1 cellular context compared by ENCODE assay signal in the genomic region with DNA sequence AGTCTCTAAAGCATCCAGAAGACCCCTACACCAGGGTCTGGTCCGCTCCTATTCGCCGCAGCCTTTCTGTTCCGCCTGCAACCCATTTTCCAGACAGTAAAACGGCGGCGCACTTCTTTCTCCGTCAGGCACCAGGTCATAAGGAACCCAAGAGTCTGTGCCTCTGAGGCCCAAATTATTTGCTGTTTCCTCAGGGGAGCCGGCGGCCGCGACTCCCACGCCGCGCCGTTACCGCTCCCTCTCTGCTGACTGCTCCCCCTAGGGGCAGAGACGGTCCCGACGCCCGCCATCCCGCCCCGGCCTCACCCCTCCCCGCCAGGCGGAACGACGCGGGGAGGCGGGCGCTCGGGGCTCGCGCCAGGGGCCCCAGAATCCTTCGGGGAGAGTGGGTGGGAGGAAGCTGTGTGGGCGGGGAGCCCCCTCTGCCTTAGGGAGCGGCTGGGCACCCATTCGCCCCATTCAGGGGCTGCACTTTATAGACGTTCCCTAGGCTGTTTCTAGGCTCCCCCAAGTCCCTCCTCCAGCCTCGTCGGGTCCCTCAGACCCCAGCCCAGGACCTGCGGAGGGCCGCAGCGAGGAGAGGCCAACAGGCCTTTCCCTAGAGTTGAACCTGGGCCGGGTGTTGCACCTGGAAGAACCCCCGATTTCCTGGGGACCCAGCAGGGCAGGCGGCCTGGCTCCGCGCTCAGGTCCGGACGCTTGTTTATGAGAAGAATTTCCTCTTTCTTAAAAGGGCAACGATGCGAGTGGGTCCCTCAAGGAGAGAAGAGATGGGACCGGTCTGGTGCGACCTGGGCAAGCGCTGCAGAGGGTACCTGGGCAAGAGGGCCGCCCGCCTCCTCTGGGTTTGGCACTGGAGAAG.
A peak's percentile ranks its signal among the peaks of the same experiment; 100 is the strongest.
TF ChIP-seq lines count a peak whose summit lies in the region.

No MANE protein-coding gene starts in this region.

TF ChIP-seq in H1, 55 proteins besides CTCF, POLR2A, EP300 and RAD21:
- peak; percentile 97 for TF ChIP-seq EGR1 (IDR thresholded peaks at IDR 0.05; ENCODE audit: borderline replicate concordance, low read depth, low read length)
- TF ChIP-seq PHF8 (conservative IDR thresholded peaks at IDR 0.05; ENCODE audit: low read depth, low read length) = peak; percentile 47
- TF ChIP-seq EZH2 (IDR thresholded peaks at IDR 0.05; ENCODE audit: low read depth, low read length, severe bottlenecking) = no peak
- no peak for TF ChIP-seq POU5F1 (IDR thresholded peaks at IDR 0.05; ENCODE audit: low read depth, low read length)
- TF ChIP-seq SP4 (IDR thresholded peaks at IDR 0.05; ENCODE audit: low read length) = peak; percentile 96
- peak; percentile 49; the same call in 1 of the 2 replicates for TF ChIP-seq TCF12 (IDR thresholded peaks at IDR 0.05; ENCODE audit: low read depth, low read length)
- TF ChIP-seq CREB1 (IDR thresholded peaks at IDR 0.05) = peak; percentile 67
- TF ChIP-seq YY1 (IDR thresholded peaks at IDR 0.05; ENCODE audit: low read depth, low read length) = peak; percentile 79
- peak; percentile 9; the same call in 1 of the 2 replicates for TF ChIP-seq TEAD4 (IDR thresholded peaks at IDR 0.05; ENCODE audit: low read depth, low read length)
- TF ChIP-seq, protein P1, sequence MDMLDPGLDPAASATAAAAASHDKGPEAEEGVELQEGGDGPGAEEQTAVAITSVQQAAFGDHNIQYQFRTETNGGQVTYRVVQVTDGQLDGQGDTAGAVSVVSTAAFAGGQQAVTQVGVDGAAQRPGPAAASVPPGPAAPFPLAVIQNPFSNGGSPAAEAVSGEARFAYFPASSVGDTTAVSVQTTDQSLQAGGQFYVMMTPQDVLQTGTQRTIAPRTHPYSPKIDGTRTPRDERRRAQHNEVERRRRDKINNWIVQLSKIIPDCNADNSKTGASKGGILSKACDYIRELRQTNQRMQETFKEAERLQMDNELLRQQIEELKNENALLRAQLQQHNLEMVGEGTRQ (IDR thresholded peaks at IDR 0.05; ENCODE audit: low read length) = no peak
- TF ChIP-seq NANOG (IDR thresholded peaks at IDR 0.05; ENCODE audit: insufficient read depth, low read depth, low read length, poor library complexity, severe bottlenecking) = no peak
- TF ChIP-seq, protein P2, sequence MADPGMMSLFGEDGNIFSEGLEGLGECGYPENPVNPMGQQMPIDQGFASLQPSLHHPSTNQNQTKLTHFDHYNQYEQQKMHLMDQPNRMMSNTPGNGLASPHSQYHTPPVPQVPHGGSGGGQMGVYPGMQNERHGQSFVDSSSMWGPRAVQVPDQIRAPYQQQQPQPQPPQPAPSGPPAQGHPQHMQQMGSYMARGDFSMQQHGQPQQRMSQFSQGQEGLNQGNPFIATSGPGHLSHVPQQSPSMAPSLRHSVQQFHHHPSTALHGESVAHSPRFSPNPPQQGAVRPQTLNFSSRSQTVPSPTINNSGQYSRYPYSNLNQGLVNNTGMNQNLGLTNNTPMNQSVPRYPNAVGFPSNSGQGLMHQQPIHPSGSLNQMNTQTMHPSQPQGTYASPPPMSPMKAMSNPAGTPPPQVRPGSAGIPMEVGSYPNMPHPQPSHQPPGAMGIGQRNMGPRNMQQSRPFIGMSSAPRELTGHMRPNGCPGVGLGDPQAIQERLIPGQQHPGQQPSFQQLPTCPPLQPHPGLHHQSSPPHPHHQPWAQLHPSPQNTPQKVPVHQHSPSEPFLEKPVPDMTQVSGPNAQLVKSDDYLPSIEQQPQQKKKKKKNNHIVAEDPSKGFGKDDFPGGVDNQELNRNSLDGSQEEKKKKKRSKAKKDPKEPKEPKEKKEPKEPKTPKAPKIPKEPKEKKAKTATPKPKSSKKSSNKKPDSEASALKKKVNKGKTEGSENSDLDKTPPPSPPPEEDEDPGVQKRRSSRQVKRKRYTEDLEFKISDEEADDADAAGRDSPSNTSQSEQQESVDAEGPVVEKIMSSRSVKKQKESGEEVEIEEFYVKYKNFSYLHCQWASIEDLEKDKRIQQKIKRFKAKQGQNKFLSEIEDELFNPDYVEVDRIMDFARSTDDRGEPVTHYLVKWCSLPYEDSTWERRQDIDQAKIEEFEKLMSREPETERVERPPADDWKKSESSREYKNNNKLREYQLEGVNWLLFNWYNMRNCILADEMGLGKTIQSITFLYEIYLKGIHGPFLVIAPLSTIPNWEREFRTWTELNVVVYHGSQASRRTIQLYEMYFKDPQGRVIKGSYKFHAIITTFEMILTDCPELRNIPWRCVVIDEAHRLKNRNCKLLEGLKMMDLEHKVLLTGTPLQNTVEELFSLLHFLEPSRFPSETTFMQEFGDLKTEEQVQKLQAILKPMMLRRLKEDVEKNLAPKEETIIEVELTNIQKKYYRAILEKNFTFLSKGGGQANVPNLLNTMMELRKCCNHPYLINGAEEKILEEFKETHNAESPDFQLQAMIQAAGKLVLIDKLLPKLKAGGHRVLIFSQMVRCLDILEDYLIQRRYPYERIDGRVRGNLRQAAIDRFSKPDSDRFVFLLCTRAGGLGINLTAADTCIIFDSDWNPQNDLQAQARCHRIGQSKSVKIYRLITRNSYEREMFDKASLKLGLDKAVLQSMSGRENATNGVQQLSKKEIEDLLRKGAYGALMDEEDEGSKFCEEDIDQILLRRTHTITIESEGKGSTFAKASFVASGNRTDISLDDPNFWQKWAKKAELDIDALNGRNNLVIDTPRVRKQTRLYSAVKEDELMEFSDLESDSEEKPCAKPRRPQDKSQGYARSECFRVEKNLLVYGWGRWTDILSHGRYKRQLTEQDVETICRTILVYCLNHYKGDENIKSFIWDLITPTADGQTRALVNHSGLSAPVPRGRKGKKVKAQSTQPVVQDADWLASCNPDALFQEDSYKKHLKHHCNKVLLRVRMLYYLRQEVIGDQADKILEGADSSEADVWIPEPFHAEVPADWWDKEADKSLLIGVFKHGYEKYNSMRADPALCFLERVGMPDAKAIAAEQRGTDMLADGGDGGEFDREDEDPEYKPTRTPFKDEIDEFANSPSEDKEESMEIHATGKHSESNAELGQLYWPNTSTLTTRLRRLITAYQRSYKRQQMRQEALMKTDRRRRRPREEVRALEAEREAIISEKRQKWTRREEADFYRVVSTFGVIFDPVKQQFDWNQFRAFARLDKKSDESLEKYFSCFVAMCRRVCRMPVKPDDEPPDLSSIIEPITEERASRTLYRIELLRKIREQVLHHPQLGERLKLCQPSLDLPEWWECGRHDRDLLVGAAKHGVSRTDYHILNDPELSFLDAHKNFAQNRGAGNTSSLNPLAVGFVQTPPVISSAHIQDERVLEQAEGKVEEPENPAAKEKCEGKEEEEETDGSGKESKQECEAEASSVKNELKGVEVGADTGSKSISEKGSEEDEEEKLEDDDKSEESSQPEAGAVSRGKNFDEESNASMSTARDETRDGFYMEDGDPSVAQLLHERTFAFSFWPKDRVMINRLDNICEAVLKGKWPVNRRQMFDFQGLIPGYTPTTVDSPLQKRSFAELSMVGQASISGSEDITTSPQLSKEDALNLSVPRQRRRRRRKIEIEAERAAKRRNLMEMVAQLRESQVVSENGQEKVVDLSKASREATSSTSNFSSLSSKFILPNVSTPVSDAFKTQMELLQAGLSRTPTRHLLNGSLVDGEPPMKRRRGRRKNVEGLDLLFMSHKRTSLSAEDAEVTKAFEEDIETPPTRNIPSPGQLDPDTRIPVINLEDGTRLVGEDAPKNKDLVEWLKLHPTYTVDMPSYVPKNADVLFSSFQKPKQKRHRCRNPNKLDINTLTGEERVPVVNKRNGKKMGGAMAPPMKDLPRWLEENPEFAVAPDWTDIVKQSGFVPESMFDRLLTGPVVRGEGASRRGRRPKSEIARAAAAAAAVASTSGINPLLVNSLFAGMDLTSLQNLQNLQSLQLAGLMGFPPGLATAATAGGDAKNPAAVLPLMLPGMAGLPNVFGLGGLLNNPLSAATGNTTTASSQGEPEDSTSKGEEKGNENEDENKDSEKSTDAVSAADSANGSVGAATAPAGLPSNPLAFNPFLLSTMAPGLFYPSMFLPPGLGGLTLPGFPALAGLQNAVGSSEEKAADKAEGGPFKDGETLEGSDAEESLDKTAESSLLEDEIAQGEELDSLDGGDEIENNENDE (IDR thresholded peaks at IDR 0.05; ENCODE audit: insufficient replicate concordance, low read length) = no peak
- peak; percentile 60 for TF ChIP-seq TAF1 (IDR thresholded peaks at IDR 0.05; ENCODE audit: low read depth, low read length)
- no peak for TF ChIP-seq POLR2AphosphoS5 (IDR thresholded peaks at IDR 0.05; ENCODE audit: low read depth, low read length)
- no peak for TF ChIP-seq JUND (IDR thresholded peaks at IDR 0.05; ENCODE audit: low read length)
- TF ChIP-seq BACH1 (IDR thresholded peaks at IDR 0.05; ENCODE audit: low read length) = peak; percentile 87
- no peak for TF ChIP-seq GABPA (IDR thresholded peaks at IDR 0.05; ENCODE audit: borderline replicate concordance, insufficient read depth, low read length)
- 0 out of 2 replicates have a peak, but pooled peaks have one; percentile 16 for TF ChIP-seq TBP (IDR thresholded peaks at IDR 0.05; ENCODE audit: low read depth, low read length)
- TF ChIP-seq SP1 (IDR thresholded peaks at IDR 0.05; ENCODE audit: low read depth, low read length) = peak; percentile 71
- peak; percentile 97 for TF ChIP-seq KDM4A (IDR thresholded peaks at IDR 0.05; ENCODE audit: low read depth, low read length, severe bottlenecking)
- peak; percentile 72 for TF ChIP-seq TAF7 (optimal IDR thresholded peaks at IDR 0.05; ENCODE audit: borderline replicate concordance, low read depth, low read length)
- TF ChIP-seq SIX5 (IDR thresholded peaks at IDR 0.05; ENCODE audit: low read depth, low read length) = no peak
- TF ChIP-seq, protein P3, sequence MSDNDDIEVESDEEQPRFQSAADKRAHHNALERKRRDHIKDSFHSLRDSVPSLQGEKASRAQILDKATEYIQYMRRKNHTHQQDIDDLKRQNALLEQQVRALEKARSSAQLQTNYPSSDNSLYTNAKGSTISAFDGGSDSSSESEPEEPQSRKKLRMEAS (IDR thresholded peaks at IDR 0.05) = peak; percentile 71
- TF ChIP-seq CTBP2 (IDR thresholded peaks at IDR 0.05; ENCODE audit: borderline replicate concordance, insufficient read depth, insufficient read length, low read length) = peak; percentile 71
- 0 out of 2 replicates have a peak, but pooled peaks have one; percentile 42 for TF ChIP-seq KDM1A (IDR thresholded peaks at IDR 0.05; ENCODE audit: borderline replicate concordance, low read length)
- TF ChIP-seq RXRA (IDR thresholded peaks at IDR 0.05; ENCODE audit: insufficient read depth, low read depth, low read length) = peak; percentile 89
- no peak for TF ChIP-seq JUN (IDR thresholded peaks at IDR 0.05; ENCODE audit: low read depth, low read length)
- TF ChIP-seq ZNF274 (IDR thresholded peaks at IDR 0.05; ENCODE audit: borderline replicate concordance, extremely low read depth, low read length) = no peak
- TF ChIP-seq SUZ12 (IDR thresholded peaks at IDR 0.05; ENCODE audit: low read length) = no peak
- TF ChIP-seq BCL11A (IDR thresholded peaks at IDR 0.05; ENCODE audit: low read depth in 2 of 2, low read length in 2 of 2) = no peak
- TF ChIP-seq CHD2 (IDR thresholded peaks at IDR 0.05; ENCODE audit: low read length) = no peak
- TF ChIP-seq FOSL1 (IDR thresholded peaks at IDR 0.05; ENCODE audit: insufficient read depth, low read depth, low read length) = 0 out of 2 replicates have a peak, but pooled peaks have one; percentile 39
- no peak for TF ChIP-seq CEBPB (IDR thresholded peaks at IDR 0.05; ENCODE audit: low read depth, low read length)
- no peak for TF ChIP-seq SAP30 (IDR thresholded peaks at IDR 0.05; ENCODE audit: insufficient read depth, insufficient replicate concordance, low read length)
- no peak for TF ChIP-seq SIRT6 (IDR thresholded peaks at IDR 0.05; ENCODE audit: low read length)
- peak; percentile 86 to 100; a peak in 3 of 4 replicates for TF ChIP-seq HDAC2 (IDR thresholded peaks at IDR 0.05; ENCODE audit: borderline replicate concordance in 1 of 2, low read depth in 2 of 2, low read length in 2 of 2)
- TF ChIP-seq KDM5A (IDR thresholded peaks at IDR 0.05; ENCODE audit: low read length) = 0 out of 2 replicates have a peak, but pooled peaks have one; percentile 48
- TF ChIP-seq ASH2L (IDR thresholded peaks at IDR 0.05; ENCODE audit: low read length) = peak; percentile 62
- TF ChIP-seq, protein P4, sequence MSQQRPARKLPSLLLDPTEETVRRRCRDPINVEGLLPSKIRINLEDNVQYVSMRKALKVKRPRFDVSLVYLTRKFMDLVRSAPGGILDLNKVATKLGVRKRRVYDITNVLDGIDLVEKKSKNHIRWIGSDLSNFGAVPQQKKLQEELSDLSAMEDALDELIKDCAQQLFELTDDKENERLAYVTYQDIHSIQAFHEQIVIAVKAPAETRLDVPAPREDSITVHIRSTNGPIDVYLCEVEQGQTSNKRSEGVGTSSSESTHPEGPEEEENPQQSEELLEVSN (IDR thresholded peaks at IDR 0.05) = peak; percentile 37; the same call in 1 of the 2 replicates
- TF ChIP-seq SRF (IDR thresholded peaks at IDR 0.05; ENCODE audit: low read depth, low read length) = no peak
- no peak; a peak in 1 of 4 replicates for TF ChIP-seq SIN3A (conservative IDR thresholded peaks at IDR 0.05 in 1 of 2, IDR thresholded peaks at IDR 0.05 in 1 of 2; ENCODE audit: low read depth in 1 of 2, low read length in 2 of 2)
- TF ChIP-seq CBX5 (IDR thresholded peaks at IDR 0.05; ENCODE audit: low read depth, low read length) = no peak
